13 cellular contexts compared by ENCODE assay signal in genomic region chr14:97408937-97409860, GRCh38.
DNase-seq lines count a peak whose midpoint lies in the region; ATAC-seq and TF ChIP-seq lines count a peak whose summit lies in the region.
"Had no signal": no experiment of that assay in that cellular context is flagged by ENCODE, and none has a peak within 500 bp of the region (broad histone marks: within the 10 kb centered on the region; RNA-seq: fewer than 3 reads in every experiment).

No MANE protein-coding gene starts in this region.

- H3K36me3 Mint-ChIP-seq in CD8-positive, alpha-beta T cell, result no peaks in the 10 kb centered on the region
- H3K36me3 Mint-ChIP-seq in activated CD4-positive, alpha-beta T cell treated with anti-CD3 and anti-CD28 coated beads, Interleukin-2, amount 10 ng/mL, durations not matched to agents 24 days and 14 days (ENCODE audit: low read depth), result no peaks in the 10 kb centered on the region
- H3K36me3 Mint-ChIP-seq in activated naive CD8-positive, alpha-beta T cell, result no peaks in the 10 kb centered on the region
- H3K36me3 Mint-ChIP-seq: stimulated activated memory B cell treated with anti-CD40 and anti-IgM and Interleukin-4, amounts not matched to agents 10 μg/mL and 1 μg/mL and 100 μg/mL, for 72 hours had no signal

- H3K27me3 ChIP-seq in CD8-positive, alpha-beta T cell (ENCODE audit: insufficient read depth, low read length), result peaks cover 9% of the 10 kb centered on the region

- no peak overlapping the region for H3K27ac ChIP-seq in CD8-positive, alpha-beta T cell (ENCODE audit: low read depth, low read length)
- H3K27ac ChIP-seq: HL-60 had no signal

- no peaks in the 10 kb centered on the region for H3K9me3 Mint-ChIP-seq in CD8-positive, alpha-beta T cell
- H3K9me3 Mint-ChIP-seq in activated CD4-positive, alpha-beta T cell treated with anti-CD3 and anti-CD28 coated beads, Interleukin-2, amount 10 ng/mL, durations not matched to agents 24 days and 14 days, result no peaks in the 10 kb centered on the region
- H3K9me3 Mint-ChIP-seq in activated naive CD8-positive, alpha-beta T cell (ENCODE audit: low read depth), result no peaks in the 10 kb centered on the region
- H3K9me3 Mint-ChIP-seq: stimulated activated memory B cell treated with anti-CD40 and anti-IgM and Interleukin-4, amounts not matched to agents 10 μg/mL and 1 μg/mL and 100 μg/mL, for 72 hours had no signal

- H3K27me3 Mint-ChIP-seq in CD8-positive, alpha-beta T cell (ENCODE audit: low read depth), result peaks cover 4% of the 10 kb centered on the region
- H3K27me3 Mint-ChIP-seq in activated CD4-positive, alpha-beta T cell treated with anti-CD3 and anti-CD28 coated beads, Interleukin-2, amount 10 ng/mL, durations not matched to agents 24 days and 14 days, result peaks cover 5% of the 10 kb centered on the region
- no peaks in the 10 kb centered on the region for H3K27me3 Mint-ChIP-seq in activated naive CD8-positive, alpha-beta T cell

- no peaks in the 10 kb centered on the region for H3K36me3 ChIP-seq in CD8-positive, alpha-beta T cell (ENCODE audit: insufficient read depth, low read length)

- no peak overlapping the region for H3K4me3 ChIP-seq in CD8-positive, alpha-beta T cell (ENCODE audit: low read depth, low read length)

- no peak for DNase-seq in CD8-positive, alpha-beta T cell
- peak; percentile 82 for DNase-seq in activated CD4-positive, alpha-beta T cell treated with anti-CD3 and anti-CD28 coated beads, Interleukin-2, amount 10 ng/mL, durations not matched to agents 24 days and 14 days
- peak; percentile 15 for DNase-seq in stimulated activated CD4-positive, alpha-beta T cell treated with anti-CD3 and anti-CD28 coated beads, Interleukin-2, amount 100 ng/mL, for 4 hours (ENCODE audit: low read depth)
- no peak for DNase-seq in omental fat pad (ENCODE audit: low spot score)
- DNase-seq in RPMI8226, result no peak
- DNase-seq in NCI-H1417 treated with DMSO at 0.1 percent for 48 hours (lab: John Stamatoyannopoulos, UW), result no peak
- DNase-seq: T-helper 9 cell had no signal

- no peak overlapping the region for H3K27ac Mint-ChIP-seq in CD8-positive, alpha-beta T cell
- H3K27ac Mint-ChIP-seq in activated CD4-positive, alpha-beta T cell treated with anti-CD3 and anti-CD28 coated beads, Interleukin-2, amount 10 ng/mL, durations not matched to agents 24 days and 14 days, result peak overlapping the region; percentile 86
- peak overlapping the region; percentile 51 for H3K27ac Mint-ChIP-seq in activated naive CD8-positive, alpha-beta T cell
- H3K27ac Mint-ChIP-seq: B cell; stimulated activated memory B cell treated with anti-CD40 and anti-IgM and Interleukin-4, amounts not matched to agents 10 μg/mL and 1 μg/mL and 100 μg/mL, for 72 hours had no signal

- H3K4me1 Mint-ChIP-seq in CD8-positive, alpha-beta T cell (ENCODE audit: low read depth), result peaks cover 18% of the 10 kb centered on the region
- peaks cover 31% of the 10 kb centered on the region for H3K4me1 Mint-ChIP-seq in activated CD4-positive, alpha-beta T cell treated with anti-CD3 and anti-CD28 coated beads, Interleukin-2, amount 10 ng/mL, durations not matched to agents 24 days and 14 days
- peaks cover 24% of the 10 kb centered on the region for H3K4me1 Mint-ChIP-seq in activated naive CD8-positive, alpha-beta T cell (ENCODE audit: low read depth)
- H3K4me1 Mint-ChIP-seq: B cell; stimulated activated memory B cell treated with anti-CD40 and anti-IgM and Interleukin-4, amounts not matched to agents 10 μg/mL and 1 μg/mL and 100 μg/mL, for 72 hours had no signal

- POLR2A ChIA-PET in CD8-positive, alpha-beta T cell (lab: Charles Lee), result interaction anchor here (0.6 kb wide), 1 partner anchor 772 kb away, joined by 6 read pairs; no protein-coding TSS in a partner anchor

- no peaks in the 10 kb centered on the region for H3K9me3 ChIP-seq in CD8-positive, alpha-beta T cell (ENCODE audit: low read length)

- ATAC-seq in CD8-positive, alpha-beta T cell, result no peak
- no peak for ATAC-seq in omental fat pad (ENCODE audit: low FRiP score)
- ATAC-seq in GM21825 (IDR thresholded peaks at IDR 0.05; ENCODE audit: unreplicated experiment), result no peak
- ATAC-seq: Panc1; stimulated activated memory B cell treated with anti-CD40 and anti-IgM and Interleukin-4, amounts not matched to agents 10 μg/mL and 1 μg/mL and 100 μg/mL, for 72 hours had no signal

- intact Hi-C loops in CD8-positive, alpha-beta T cell (cut with DNase I, micrococcal nuclease), result no loop called here
- intact Hi-C loops in activated CD4-positive, alpha-beta T cell treated with anti-CD3 and anti-CD28 coated beads, Interleukin-2, amount 10 ng/mL, durations not matched to agents 24 days and 14 days (cut with micrococcal nuclease), result loop anchor here (1.0 to 5.0 kb wide), 7 partner anchors 29 to 304 kb away; no protein-coding TSS in a partner anchor

- H3K4me1 ChIP-seq in CD8-positive, alpha-beta T cell (ENCODE audit: insufficient read depth, low read length), result peaks cover 27% of the 10 kb centered on the region

- H3K4me3 Mint-ChIP-seq in CD8-positive, alpha-beta T cell, result peak overlapping the region; percentile 10
- H3K4me3 Mint-ChIP-seq in activated CD4-positive, alpha-beta T cell treated with anti-CD3 and anti-CD28 coated beads, Interleukin-2, amount 10 ng/mL, durations not matched to agents 24 days and 14 days, result peak overlapping the region; percentile 64
- peak overlapping the region; percentile 38 for H3K4me3 Mint-ChIP-seq in activated naive CD8-positive, alpha-beta T cell
- H3K4me3 Mint-ChIP-seq: B cell; stimulated activated memory B cell treated with anti-CD40 and anti-IgM and Interleukin-4, amounts not matched to agents 10 μg/mL and 1 μg/mL and 100 μg/mL, for 72 hours had no signal

- CTCF ChIA-PET in CD8-positive, alpha-beta T cell (lab: Charles Lee), result interaction anchor here (0.7 to 1.7 kb wide), 2 partner anchors 31 to 179 kb away, joined by 3 read pairs; no protein-coding TSS in a partner anchor

- TF ChIP-seq CTCF in CD8-positive, alpha-beta T cell (IDR thresholded peaks at IDR 0.05), result no peak
- TF ChIP-seq CTCF in omental fat pad (IDR thresholded peaks at IDR 0.05), result no peak

Comparison
In these comparisons a context has a peak if more than half of its experiments do, and no peak if none do; other contexts are left out.
1. DNase-seq: peak in activated CD4-positive, alpha-beta T cell treated with anti-CD3 and anti-CD28 coated beads, Interleukin-2, amount 10 ng/mL, durations not matched to agents 24 days and 14 days (single experiment) and stimulated activated CD4-positive, alpha-beta T cell treated with anti-CD3 and anti-CD28 coated beads, Interleukin-2, amount 100 ng/mL, for 4 hours (single experiment); none in CD8-positive, alpha-beta T cell (0 of 7), omental fat pad (single experiment), RPMI8226 (single experiment) and NCI-H1417 treated with DMSO at 0.1 percent for 48 hours (single experiment).
2. H3K4me3 Mint-ChIP-seq: peak in every context shown above with its lines; median percentile 64 in activated CD4-positive, alpha-beta T cell treated with anti-CD3 and anti-CD28 coated beads, Interleukin-2, amount 10 ng/mL, durations not matched to agents 24 days and 14 days; 38 in activated naive CD8-positive, alpha-beta T cell; 10 in CD8-positive, alpha-beta T cell.